Comparison of ENCODE assay signal across 14 cellular contexts in genomic region chr3:142647856-142648255, GRCh38. TPM values are rescaled to one million over a fixed set of nuclear protein-coding genes. Genes with fewer than 3 reads are reported as not detected.
A peak's percentile ranks its signal among the peaks of the same experiment; 100 is the strongest.
DNase-seq lines count a peak whose midpoint lies in the region; ATAC-seq and TF ChIP-seq lines count a peak whose summit lies in the region.
"Had no signal": no experiment of that assay in that cellular context is flagged by ENCODE, and none has a peak within 500 bp of the region (broad histone marks: within the 10 kb centered on the region; RNA-seq: fewer than 3 reads in every experiment).

No MANE protein-coding gene starts in this region.

- H3K4me1 Mint-ChIP-seq in stimulated activated naive CD8-positive, alpha-beta T cell treated with anti-CD3 and anti-CD28 coated beads, Interleukin-15, amount 100 ng/mL, for 72 hours = no peaks in the 10 kb centered on the region
- H3K4me1 Mint-ChIP-seq in activated T-helper 17 cell treated with anti-CD3 and anti-CD28 coated beads, Interleukin-2, amount 50 U/mL, for 72 hours = no peaks in the 10 kb centered on the region

- no peaks in the 10 kb centered on the region for H3K27me3 ChIP-seq in hepatocyte

- no peaks in the 10 kb centered on the region for H3K4me1 ChIP-seq in hepatocyte (ENCODE audit: insufficient read depth)

- H3K27ac Mint-ChIP-seq in stimulated activated naive CD8-positive, alpha-beta T cell treated with anti-CD3 and anti-CD28 coated beads, Interleukin-15, amount 100 ng/mL, for 72 hours = no peak overlapping the region
- no peak overlapping the region for H3K27ac Mint-ChIP-seq in activated T-helper 17 cell treated with anti-CD3 and anti-CD28 coated beads, Interleukin-2, amount 50 U/mL, for 72 hours
- H3K27ac Mint-ChIP-seq: activated CD4-positive, alpha-beta memory T cell treated with anti-CD3 and anti-CD28 coated beads for 36 hours; T-helper 1 cell treated with Interleukin-12 subunit alpha and Interleukin-12 subunit beta and Interleukin-4 antibody, amounts not matched to agents 30 μg/mL and 1 μg/mL, for 36 hours had no signal

- H3K36me3 Mint-ChIP-seq in activated T-helper 17 cell treated with anti-CD3 and anti-CD28 coated beads, Interleukin-2, amount 50 U/mL, for 72 hours (ENCODE audit: low read depth) = no peaks in the 10 kb centered on the region
- H3K36me3 Mint-ChIP-seq: activated CD4-positive, alpha-beta memory T cell treated with anti-CD3 and anti-CD28 coated beads for 36 hours had no signal

- H3K9me3 Mint-ChIP-seq in stimulated activated naive CD8-positive, alpha-beta T cell treated with anti-CD3 and anti-CD28 coated beads, Interleukin-15, amount 100 ng/mL, for 72 hours = no peaks in the 10 kb centered on the region
- no peaks in the 10 kb centered on the region for H3K9me3 Mint-ChIP-seq in activated T-helper 17 cell treated with anti-CD3 and anti-CD28 coated beads, Interleukin-2, amount 50 U/mL, for 72 hours
- H3K9me3 Mint-ChIP-seq: activated CD4-positive, alpha-beta memory T cell treated with anti-CD3 and anti-CD28 coated beads for 36 hours; T-helper 1 cell treated with Interleukin-12 subunit alpha and Interleukin-12 subunit beta and Interleukin-4 antibody, amounts not matched to agents 30 μg/mL and 1 μg/mL, for 36 hours had no signal

- no peaks in the 10 kb centered on the region for H3K27me3 Mint-ChIP-seq in stimulated activated naive CD8-positive, alpha-beta T cell treated with anti-CD3 and anti-CD28 coated beads, Interleukin-15, amount 100 ng/mL, for 72 hours
- no peaks in the 10 kb centered on the region for H3K27me3 Mint-ChIP-seq in activated T-helper 17 cell treated with anti-CD3 and anti-CD28 coated beads, Interleukin-2, amount 50 U/mL, for 72 hours
- H3K27me3 Mint-ChIP-seq: activated CD4-positive, alpha-beta memory T cell treated with anti-CD3 and anti-CD28 coated beads for 36 hours had no signal

- H3K9me2 ChIP-seq in hepatocyte (replicated peaks; ENCODE audit: insufficient read depth) = no peaks in the 10 kb centered on the region

- DNase-seq in stimulated activated naive CD8-positive, alpha-beta T cell treated with anti-CD3 and anti-CD28 coated beads, Interleukin-15, amount 100 ng/mL, for 72 hours = no peak
- no peak for DNase-seq in stimulated activated naive CD8-positive, alpha-beta T cell treated with anti-CD3 and anti-CD28 coated beads, Interleukin-15, Interleukin-2, amounts not matched to agents 100 U/mL and 50 U/mL, for 24 hours
- DNase-seq in hepatocyte (ENCODE audit: low spot score) (peak; percentile 41), occipital lobe (lab: John Stamatoyannopoulos, UW) (no peak), SIG-M5 treated with dmso at 0.1 percent for 504 hours (lab: John Stamatoyannopoulos, UW; ENCODE audit: unreplicated experiment) (no peak)
- no peak for DNase-seq in activated CD4-positive, CD25-positive, alpha-beta regulatory T cell treated with anti-CD3 and anti-CD28 coated beads, Interleukin-2, amount 50 U/mL, for 72 hours
- DNase-seq: activated CD4-positive, alpha-beta memory T cell treated with anti-CD3 and anti-CD28 coated beads for 36 hours; DMS 273 treated with DMSO at 0.1 percent for 48 hours; MV-4-11; posterior cingulate gyrus; trophoblast cell had no signal

- peak overlapping the region; percentile 45 for H3K27ac ChIP-seq in hepatocyte

- H3K36me3 ChIP-seq in hepatocyte (replicated peaks; ENCODE audit: insufficient read depth, low read depth) = no peaks in the 10 kb centered on the region

- H3K9me3 ChIP-seq in hepatocyte (ENCODE audit: low read depth) = no peaks in the 10 kb centered on the region

- no peak overlapping the region for H3K4me3 Mint-ChIP-seq in stimulated activated naive CD8-positive, alpha-beta T cell treated with anti-CD3 and anti-CD28 coated beads, Interleukin-15, amount 100 ng/mL, for 72 hours
- H3K4me3 Mint-ChIP-seq in activated T-helper 17 cell treated with anti-CD3 and anti-CD28 coated beads, Interleukin-2, amount 50 U/mL, for 72 hours = no peak overlapping the region
- H3K4me3 Mint-ChIP-seq: activated CD4-positive, alpha-beta memory T cell treated with anti-CD3 and anti-CD28 coated beads for 36 hours; T-helper 1 cell treated with Interleukin-12 subunit alpha and Interleukin-12 subunit beta and Interleukin-4 antibody, amounts not matched to agents 30 μg/mL and 1 μg/mL, for 36 hours had no signal

- no peak overlapping the region for H3K4me3 ChIP-seq in hepatocyte

- ATAC-seq in stimulated activated naive CD8-positive, alpha-beta T cell treated with anti-CD3 and anti-CD28 coated beads, Interleukin-15, amount 100 ng/mL, for 72 hours = peak; percentile 35
- ATAC-seq in stimulated activated naive CD8-positive, alpha-beta T cell treated with anti-CD3 and anti-CD28 coated beads, Interleukin-15, Interleukin-2, amounts not matched to agents 100 U/mL and 50 U/mL, for 24 hours = no peak
- peak; percentile 39 for ATAC-seq in activated T-helper 17 cell treated with anti-CD3 and anti-CD28 coated beads, Interleukin-2, amount 50 U/mL, for 72 hours (replicated peaks)
- no peak for ATAC-seq in GM19023 (IDR thresholded peaks at IDR 0.05; ENCODE audit: unreplicated experiment)

- no peak overlapping the region for H3K4me2 ChIP-seq in hepatocyte

- H2AFZ ChIP-seq in hepatocyte = no peak overlapping the region

- H4K20me1 ChIP-seq in hepatocyte (ENCODE audit: insufficient read depth, poor library complexity, severe bottlenecking) = no peaks in the 10 kb centered on the region

- TF ChIP-seq CTCF in hepatocyte (IDR thresholded peaks at IDR 0.05; ENCODE audit: poor library complexity) = no peak

- H3K79me2 ChIP-seq in hepatocyte = no peaks in the 10 kb centered on the region

- WGBS in hepatocyte (ENCODE audit: low lambda C conversion rate, missing lambda C conversion rate) = 94% methylated on average over 1 of the region's 1 CpG

RNA-seq across cellular contexts. Expression of gene PLS1, which starts 51.7 kb away (rescaled TPM):
- 1 to 10 TPM; 1.5 to 5.4 TPM for total RNA-seq in activated T-helper 17 cell treated with anti-CD3 and anti-CD28 coated beads, Interleukin-2, amount 50 U/mL, for 72 hours
- total RNA-seq in hepatocyte (21.1 and 22.8 TPM in 2 replicates), occipital lobe (3.1 TPM)
- polyA plus RNA-seq in hepatocyte = 9.7 and 13.0 TPM in 2 replicates

Comparison
In these comparisons a context has a peak if more than half of its experiments do, and no peak if none do; other contexts are left out.
1. ATAC-seq: peak in stimulated activated naive CD8-positive, alpha-beta T cell treated with anti-CD3 and anti-CD28 coated beads, Interleukin-15, amount 100 ng/mL, for 72 hours (single experiment) and activated T-helper 17 cell treated with anti-CD3 and anti-CD28 coated beads, Interleukin-2, amount 50 U/mL, for 72 hours (single experiment); none in stimulated activated naive CD8-positive, alpha-beta T cell treated with anti-CD3 and anti-CD28 coated beads, Interleukin-15, Interleukin-2, amounts not matched to agents 100 U/mL and 50 U/mL, for 24 hours (single experiment) and GM19023 (single experiment).